Comparison of ENCODE assay signal across 19 cellular contexts in genomic region chr2:175457846-175458408, GRCh38.
"Had no signal": no experiment of that assay in that cellular context is flagged by ENCODE, and none has a peak within 500 bp of the region (broad histone marks: within the 10 kb centered on the region; RNA-seq: fewer than 3 reads in every experiment).

No MANE protein-coding gene starts in this region.

- H3K27ac ChIP-seq: cardiac muscle cell, pancreas, sigmoid colon, stomach had no signal

- H3K4me1 ChIP-seq: pancreas, sigmoid colon, stomach had no signal

- H3K9me3 ChIP-seq: mucosa of descending colon, pancreas, sigmoid colon had no signal

- H3K27me3 ChIP-seq: cardiac muscle cell, sigmoid colon had no signal

- H3K4me3 ChIP-seq: cardiac muscle cell, mucosa of descending colon, pancreas, sigmoid colon, stomach had no signal

- FAIRE-seq: pancreas had no signal

- H3K36me3 ChIP-seq: cardiac muscle cell, pancreas, sigmoid colon, stomach had no signal

- DNase-seq: activated CD4-positive, alpha-beta T cell treated with anti-CD3 and anti-CD28 coated beads, Interleukin-2, amount 10 ng/mL, durations not matched to agents 24 days and 14 days; activated CD8-positive, alpha-beta T cell treated with anti-CD3 and anti-CD28 coated beads for 36 hours; activated naive CD4-positive, alpha-beta T cell treated with Interleukin-2 at 50 U/mL for 16 hours; activated naive CD8-positive, alpha-beta T cell treated with anti-CD3 and anti-CD28 coated beads, Interleukin-2, amount 10 ng/mL, durations not matched to agents 7 days and 5 days; activated T-cell treated with anti-CD3 and anti-CD28 coated beads, Interleukin-2, amount 50 U/mL, for 24 hours; amygdala; effector memory CD4-positive, alpha-beta T cell; immature natural killer cell; kidney glomerular epithelial cell; mesenchymal stem cell; mucosa of descending colon; naive B cell; pancreas; sigmoid colon; stimulated activated CD4-positive, alpha-beta T cell treated with anti-CD3 and anti-CD28 coated beads, Interleukin-4, amount 100 ng/mL, for 24 hours; stomach; T-helper 9 cell; trophoblast cell had no signal
